17 cellular contexts compared by ENCODE assay signal in genomic region chr2:38440655-38441054, GRCh38.
DNase-seq lines count a peak whose midpoint lies in the region; ATAC-seq, FAIRE-seq and TF ChIP-seq lines count a peak whose summit lies in the region.
"Had no signal": no experiment of that assay in that cellular context is flagged by ENCODE, and none has a peak within 500 bp of the region (broad histone marks: within the 10 kb centered on the region; RNA-seq: fewer than 3 reads in every experiment).

No MANE protein-coding gene starts in this region.

- H3K9me3 ChIP-seq in heart left ventricle, result no peaks in the 10 kb centered on the region
- H3K9me3 ChIP-seq in sigmoid colon, result no peaks in the 10 kb centered on the region

- TF ChIP-seq CTCF in heart left ventricle (IDR thresholded peaks at IDR 0.05), result no peak
- no peak for TF ChIP-seq CTCF in sigmoid colon (IDR thresholded peaks at IDR 0.05)
- no peak for TF ChIP-seq CTCF in glutamatergic neuron (IDR thresholded peaks at IDR 0.05; ENCODE audit: partially characterized antibody, unreplicated experiment)

- 35 to 47% (median 46%) methylated on average over 5 of the region's 5 CpGs for WGBS in heart left ventricle, 4 donors
- 21 to 60% methylated on average over 5 of the region's 5 CpGs for WGBS in sigmoid colon, 2 donors

- peak overlapping the region in 1 of 12 donors; percentile 55 for H3K27ac ChIP-seq in heart left ventricle
- peak overlapping the region in 3 of 4 donors; percentile 20 to 81 (median 77) for H3K27ac ChIP-seq in sigmoid colon

- H3K36me3 ChIP-seq in heart left ventricle, result no peaks in the 10 kb centered on the region
- H3K36me3 ChIP-seq in sigmoid colon, result no peaks in the 10 kb centered on the region

- H3K36me3 Mint-ChIP-seq in glutamatergic neuron (ENCODE audit: unreplicated experiment), result no peaks in the 10 kb centered on the region
- H3K36me3 Mint-ChIP-seq: CD4-positive, CD25-positive, alpha-beta regulatory T cell; WTC11 had no signal

- H3K9me3 Mint-ChIP-seq in glutamatergic neuron (ENCODE audit: unreplicated experiment), result peaks cover 10% of the 10 kb centered on the region
- H3K9me3 Mint-ChIP-seq: WTC11 had no signal

- TF ChIP-seq POLR2A in heart left ventricle (IDR thresholded peaks at IDR 0.05) (no peak), sigmoid colon (IDR thresholded peaks at IDR 0.05) (no peak)

- no peak overlapping the region for H3K4me3 Mint-ChIP-seq in glutamatergic neuron (ENCODE audit: unreplicated experiment)
- H3K4me3 Mint-ChIP-seq: CD4-positive, CD25-positive, alpha-beta regulatory T cell; WTC11 had no signal

- peaks cover 8% of the 10 kb centered on the region for H3K27me3 Mint-ChIP-seq in glutamatergic neuron (ENCODE audit: unreplicated experiment)

- FAIRE-seq in RCC 7860 (lab: Jason Lieb, UNC), result no peak

- intact Hi-C loops in heart left ventricle (cut with DNase I), result loop anchor here in 3 of 10 donors (5.0 to 10.0 kb wide), 3 partner anchors 63 to 126 kb away; partner anchors contain the start of gene ATL2 (in 2 of the 3)
- intact Hi-C loops in sigmoid colon (cut with DNase I), result no loop called here

- H3K4me3 ChIP-seq in heart left ventricle, result no peak overlapping the region
- no peak overlapping the region for H3K4me3 ChIP-seq in sigmoid colon

- H3K27me3 ChIP-seq in heart left ventricle (no peaks in the 10 kb centered on the region), sigmoid colon (no peaks in the 10 kb centered on the region)

- no peak for TF ChIP-seq EP300 in sigmoid colon (IDR thresholded peaks at IDR 0.05)

- peak; percentile 17 for DNase-seq in SIG-M5 treated with dmso at 0.1 percent for 504 hours (lab: John Stamatoyannopoulos, UW; ENCODE audit: unreplicated experiment)
- DNase-seq in SIG-M5 (lab: John Stamatoyannopoulos, UW), result no peak
- DNase-seq in NCI-H69 (lab: John Stamatoyannopoulos, UW), result peak; percentile 11
- DNase-seq in heart left ventricle, result peak in 1 of 5 donors; percentile 36
- DNase-seq in sigmoid colon, result no peak
- no peak for DNase-seq in activated naive CD4-positive, alpha-beta T cell treated with Interleukin-2 at 50 U/mL for 16 hours
- DNase-seq in RCC 7860 (ENCODE audit: low spot score), result no peak
- DNase-seq in glutamatergic neuron, result no peak
- DNase-seq: CD4-positive, CD25-positive, alpha-beta regulatory T cell; DND-41; foreskin melanocyte; KBM-7; mammary epithelial cell; NCI-H1694; NCI-H524; stimulated activated CD4-positive, alpha-beta T cell treated with anti-CD3 and anti-CD28 coated beads, Interleukin-1b, Interleukin-23, amount 100 ng/mL, for 48 hours had no signal

- H3K4me1 Mint-ChIP-seq in glutamatergic neuron (ENCODE audit: low read depth, unreplicated experiment), result peaks cover 29% of the 10 kb centered on the region
- H3K4me1 Mint-ChIP-seq: CD4-positive, CD25-positive, alpha-beta regulatory T cell had no signal

- ATAC-seq in heart left ventricle, result peak in 3 of 4 donors; percentile 52 to 81 (median 79)
- ATAC-seq: WTC11 had no signal

- no peak overlapping the region for H3K27ac Mint-ChIP-seq in glutamatergic neuron (ENCODE audit: unreplicated experiment)
- H3K27ac Mint-ChIP-seq: CD4-positive, CD25-positive, alpha-beta regulatory T cell; WTC11 had no signal

- H3K4me1 ChIP-seq in heart left ventricle, result peaks cover 0 to 30% (median 8%) of the 10 kb centered on the region in 12 donors
- H3K4me1 ChIP-seq in sigmoid colon, result peaks cover 0 to 67% (median 45%) of the 10 kb centered on the region in 4 donors

Comparison
In these comparisons a context has a peak if more than half of its experiments do, and no peak if none do; other contexts are left out.
1. DNase-seq: peak in SIG-M5 treated with dmso at 0.1 percent for 504 hours (single experiment) and NCI-H69 (single experiment); none in SIG-M5 (single experiment), sigmoid colon (single experiment), activated naive CD4-positive, alpha-beta T cell treated with Interleukin-2 at 50 U/mL for 16 hours (single experiment), RCC 7860 (single experiment) and glutamatergic neuron (single experiment).